Comparison of ENCODE assay signal across 14 cellular contexts in genomic region chr14:102279282-102279681, GRCh38. TPM values are rescaled to one million over a fixed set of nuclear protein-coding genes. Genes with fewer than 3 reads are reported as not detected.
A peak's percentile ranks its signal among the peaks of the same experiment; 100 is the strongest.
DNase-seq lines count a peak whose midpoint lies in the region; ATAC-seq and TF ChIP-seq lines count a peak whose summit lies in the region.
"Had no signal": no experiment of that assay in that cellular context is flagged by ENCODE, and none has a peak within 500 bp of the region (broad histone marks: within the 10 kb centered on the region; RNA-seq: fewer than 3 reads in every experiment).

No MANE protein-coding gene starts in this region.

- 71 to 79% methylated on average over 3 of the region's 3 CpGs for WGBS in GM23248 (ENCODE audit: low coverage in 1 of 2, low lambda C conversion rate in 2 of 2, missing lambda C conversion rate in 2 of 2), 2 experiments
- WGBS in gastroesophageal sphincter (ENCODE audit: low coverage in 1 of 2), 2 donors = 80 to 88% methylated on average over 2 of the region's 3 CpGs

- in situ Hi-C loops in GM23248 (cut with MboI) = no loop called here

- H3K36me3 Mint-ChIP-seq in T-cell = peaks cover 2% of the 10 kb centered on the region

- no peak overlapping the region for H3K27ac Mint-ChIP-seq in T-cell
- H3K27ac Mint-ChIP-seq: activated CD4-positive, alpha-beta memory T cell treated with anti-CD3 and anti-CD28 coated beads, Interleukin-2, amount 10 ng/mL, durations not matched to agents 7 days and 5 days; neural progenitor cell had no signal

- no peaks in the 10 kb centered on the region for H3K9me3 Mint-ChIP-seq in T-cell
- H3K9me3 Mint-ChIP-seq: activated CD4-positive, alpha-beta memory T cell treated with anti-CD3 and anti-CD28 coated beads, Interleukin-2, amount 10 ng/mL, durations not matched to agents 7 days and 5 days had no signal

- H3K4me3 ChIP-seq in GM23248 (no peak overlapping the region), SJSA1 (no peak overlapping the region), gastroesophageal sphincter (no peak overlapping the region), skeletal muscle satellite cell (ENCODE audit: low read length) (no peak overlapping the region)
- H3K4me3 ChIP-seq: coronary artery, neural progenitor cell, suprapubic skin had no signal

- H3K4me1 Mint-ChIP-seq in T-cell = no peaks in the 10 kb centered on the region
- H3K4me1 Mint-ChIP-seq: activated CD4-positive, alpha-beta memory T cell treated with anti-CD3 and anti-CD28 coated beads, Interleukin-2, amount 10 ng/mL, durations not matched to agents 7 days and 5 days; neural progenitor cell had no signal

- no peak overlapping the region for H2AFZ ChIP-seq in GM23248
- H2AFZ ChIP-seq: neural progenitor cell had no signal

- CTCF ChIA-PET in T-cell (lab: Charles Lee) = no interaction called here

- no peak overlapping the region for H3K4me3 Mint-ChIP-seq in T-cell
- H3K4me3 Mint-ChIP-seq: activated CD4-positive, alpha-beta memory T cell treated with anti-CD3 and anti-CD28 coated beads, Interleukin-2, amount 10 ng/mL, durations not matched to agents 7 days and 5 days; neural progenitor cell had no signal

- H3K9ac ChIP-seq in GM23248 (peak overlapping the region; percentile 85), skeletal muscle satellite cell (ENCODE audit: low read depth, low read length) (peak overlapping the region; percentile 87)
- H3K9ac ChIP-seq: neural progenitor cell had no signal

- ATAC-seq in gastroesophageal sphincter = no peak
- no peak for ATAC-seq in GM19463 (IDR thresholded peaks at IDR 0.05; ENCODE audit: unreplicated experiment)
- no peak for ATAC-seq in T-cell (replicated peaks in 1 of 4)

- no peaks in the 10 kb centered on the region for H3K9me2 ChIP-seq in GM23248 (ENCODE audit: insufficient read depth)

- H3K4me2 ChIP-seq in GM23248 (ENCODE audit: unreplicated experiment) (peak overlapping the region; percentile 49), skeletal muscle satellite cell (ENCODE audit: low read length) (peak overlapping the region; percentile 5)
- H3K4me2 ChIP-seq: neural progenitor cell had no signal

- H3F3A ChIP-seq in GM23248 (ENCODE audit: insufficient read depth) = peaks cover 49% of the 10 kb centered on the region

- no peaks in the 10 kb centered on the region for H3K27me3 Mint-ChIP-seq in T-cell
- H3K27me3 Mint-ChIP-seq: activated CD4-positive, alpha-beta memory T cell treated with anti-CD3 and anti-CD28 coated beads, Interleukin-2, amount 10 ng/mL, durations not matched to agents 7 days and 5 days had no signal

- H3K27ac ChIP-seq in GM23248 (peak overlapping the region; percentile 99), SJSA1 (peak overlapping the region; percentile 97), gastroesophageal sphincter (peak overlapping the region in 3 of 4 donors; percentile 13 to 68 (median 37))
- H3K27ac ChIP-seq: coronary artery, neural progenitor cell, suprapubic skin had no signal

- no peak for TF ChIP-seq CTCF in gastroesophageal sphincter (IDR thresholded peaks at IDR 0.05)

- H3K27me3 ChIP-seq in GM23248 (replicated peaks; ENCODE audit: insufficient read depth) = no peaks in the 10 kb centered on the region
- no peaks in the 10 kb centered on the region for H3K27me3 ChIP-seq in SJSA1 (replicated peaks)
- no peaks in the 10 kb centered on the region for H3K27me3 ChIP-seq in gastroesophageal sphincter
- no peaks in the 10 kb centered on the region for H3K27me3 ChIP-seq in skeletal muscle satellite cell (ENCODE audit: control insufficient read depth, insufficient read depth, low read length)
- H3K27me3 ChIP-seq: neural progenitor cell, suprapubic skin had no signal

- H4K20me1 ChIP-seq in GM23248 (ENCODE audit: insufficient read depth) = no peaks in the 10 kb centered on the region

- no peak for DNase-seq in GM23248
- no peak for DNase-seq in SJSA1 (ENCODE audit: low read depth in 1 of 2, low spot score in 2 of 2)
- DNase-seq in activated CD4-positive, CD25-positive, alpha-beta regulatory T cell treated with anti-CD3 and anti-CD28 coated beads, Interleukin-2, amount 50 U/mL, for 72 hours = no peak
- DNase-seq in T-cell = no peak
- DNase-seq: activated CD4-positive, alpha-beta memory T cell treated with anti-CD3 and anti-CD28 coated beads, Interleukin-2, amount 10 ng/mL, durations not matched to agents 7 days and 5 days; activated naive CD4-positive, alpha-beta T cell treated with anti-CD3 and anti-CD28 coated beads, Interleukin-2, amount 50 U/mL, for 16 hours; NCI-H524 treated with DMSO at 0.1 percent for 48 hours; SIG-M5 had no signal

- H3K79me2 ChIP-seq in GM23248 (ENCODE audit: insufficient read depth) = peaks cover 45% of the 10 kb centered on the region

- H3K9me3 ChIP-seq in GM23248 (ENCODE audit: low read depth) = no peaks in the 10 kb centered on the region
- H3K9me3 ChIP-seq in SJSA1 (replicated peaks) = no peaks in the 10 kb centered on the region
- no peaks in the 10 kb centered on the region for H3K9me3 ChIP-seq in gastroesophageal sphincter
- H3K9me3 ChIP-seq in skeletal muscle satellite cell (replicated peaks; ENCODE audit: low read length) = no peaks in the 10 kb centered on the region
- H3K9me3 ChIP-seq: suprapubic skin had no signal

- POLR2A ChIA-PET in T-cell (lab: Charles Lee) = no interaction called here

- TF ChIP-seq POLR2A in gastroesophageal sphincter (IDR thresholded peaks at IDR 0.05) = no peak

- peaks cover 26% of the 10 kb centered on the region for H3K36me3 ChIP-seq in GM23248 (ENCODE audit: low read depth)
- no peaks in the 10 kb centered on the region for H3K36me3 ChIP-seq in SJSA1
- peaks cover 0 to 27% of the 10 kb centered on the region in 2 donors for H3K36me3 ChIP-seq in gastroesophageal sphincter
- peaks cover 14% of the 10 kb centered on the region for H3K36me3 ChIP-seq in skeletal muscle satellite cell (ENCODE audit: insufficient read depth, low read length)
- H3K36me3 ChIP-seq: neural progenitor cell had no signal

- no peak for TF ChIP-seq EP300 in gastroesophageal sphincter (IDR thresholded peaks at IDR 0.05)

- H3K4me1 ChIP-seq in GM23248 (ENCODE audit: insufficient read depth) (peaks cover 61% of the 10 kb centered on the region), SJSA1 (replicated peaks) (peaks cover 33% of the 10 kb centered on the region), gastroesophageal sphincter (peaks cover 0 to 33% (median 0%) of the 10 kb centered on the region in 3 donors), skeletal muscle satellite cell (ENCODE audit: control insufficient read depth, insufficient read depth, low read length) (peaks cover 60% of the 10 kb centered on the region)
- H3K4me1 ChIP-seq: neural progenitor cell, suprapubic skin had no signal

RNA-seq across cellular contexts. Expression of gene MOK, which starts 25.7 kb away (rescaled TPM):
- 34.9 and 43.4 TPM in 2 replicates for total RNA-seq in GM23248 (2014; rRNA removed; shearing (Covaris generic))
- 65.8 and 67.9 TPM in 2 replicates for polyA plus RNA-seq in GM23248 (2016; fragmentation: Nextera tagmentation; extraction: Ambion mirVana)
- 2.7 and 12.1 TPM in 2 replicates for total RNA-seq in SJSA1 (2014; rRNA removed; shearing (Covaris generic))
- 10 to 100 TPM; 10.6 to 15.4 (median 10.7) TPM for total RNA-seq in gastroesophageal sphincter
- 65.7 and 70.0 TPM in 2 replicates for total RNA-seq in skeletal muscle satellite cell (2012; rRNA removed)
- total RNA-seq in T-cell = 1 to 10 TPM in 3 of 5 donors, under 1 TPM in 2; 0.77 to 4.1 (median 1.9) TPM

RNA-seq across cellular contexts. Expression of gene ZNF839, which starts 40.3 kb away (rescaled TPM):
- 6.7 and 8.4 TPM in 2 replicates for total RNA-seq in GM23248 (2014; rRNA removed; shearing (Covaris generic))
- 3.5 and 4.2 TPM in 2 replicates for polyA plus RNA-seq in GM23248 (2016; fragmentation: Nextera tagmentation; extraction: Ambion mirVana)
- total RNA-seq in SJSA1 (2014; rRNA removed; shearing (Covaris generic)) = 4.6 and 7.4 TPM in 2 replicates
- total RNA-seq in gastroesophageal sphincter (10 to 100 TPM in 1 of 4 donors, 1 to 10 TPM in 3; 6.5 to 10.1 (median 8.4) TPM), T-cell (10 to 100 TPM; 17.9 to 24.6 (median 19.9) TPM)
- total RNA-seq in skeletal muscle satellite cell (2012; rRNA removed) = 8.5 and 10.4 TPM in 2 replicates

Comparison
In these comparisons a context has a peak if more than half of its experiments do, and no peak if none do; other contexts are left out.
1. H3K27ac ChIP-seq: peak in every context shown above with its lines; median percentile 99 in GM23248; 97 in SJSA1; 37 in gastroesophageal sphincter.